ENCODE assay signal across 12 cellular contexts in the genomic region with DNA sequence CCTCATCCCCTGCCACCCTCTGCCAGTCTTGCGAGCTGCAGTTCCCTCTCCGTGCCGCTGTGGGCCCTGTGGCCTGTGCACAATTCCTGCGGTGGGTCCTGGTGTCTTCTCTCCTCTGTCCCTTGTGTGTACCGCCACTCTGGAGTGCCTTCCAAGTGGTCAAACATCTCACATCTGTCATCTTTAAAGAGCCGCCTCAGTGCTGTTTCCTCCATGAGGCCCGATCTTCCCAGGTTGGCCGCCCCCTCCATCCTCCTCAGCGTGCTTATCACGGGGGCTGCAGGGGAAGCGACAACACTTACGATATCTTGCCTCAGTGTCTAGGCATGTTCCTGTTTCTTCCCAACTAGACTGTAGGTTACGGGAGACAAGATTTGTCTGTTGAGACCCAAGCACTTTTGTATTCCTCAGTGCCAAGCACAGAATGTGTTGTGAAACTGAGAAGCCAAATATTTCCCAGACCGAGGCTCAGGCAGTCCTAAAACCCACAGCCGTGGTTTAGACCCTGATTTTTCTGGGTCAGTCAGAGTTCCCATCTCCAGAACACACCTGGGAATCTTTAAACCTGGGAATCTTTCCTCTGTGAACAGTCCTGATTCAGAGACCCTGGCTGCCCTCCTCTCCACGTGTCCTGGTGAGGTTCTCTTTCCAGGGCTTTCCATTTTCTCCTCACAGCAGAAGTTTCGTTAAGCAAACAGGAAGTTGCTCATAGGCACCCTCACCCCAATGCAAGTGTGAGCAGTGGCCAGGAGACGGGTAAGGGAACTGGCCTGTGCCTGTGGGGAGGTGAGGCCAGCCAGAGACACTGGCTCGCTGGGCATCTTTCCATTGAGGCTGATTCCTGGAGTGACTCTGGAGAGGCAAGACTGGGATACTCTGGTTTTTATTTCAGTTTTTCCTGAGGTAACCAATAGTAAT. TPM values are rescaled to one million over a fixed set of nuclear protein-coding genes. Genes with fewer than 3 reads are reported as not detected.
DNase-seq lines count a peak whose midpoint lies in the region; ATAC-seq and TF ChIP-seq lines count a peak whose summit lies in the region.
"Had no signal": no experiment of that assay in that cellular context is flagged by ENCODE, and none has a peak within 500 bp of the region (broad histone marks: within the 10 kb centered on the region; RNA-seq: fewer than 3 reads in every experiment).

No MANE protein-coding gene starts in this region.

- H3K9ac ChIP-seq in colonic mucosa (ENCODE audit: low read depth in 2 of 2, low read length in 2 of 2): no peak overlapping the region

- TF ChIP-seq CTCF in colonic mucosa (IDR thresholded peaks at IDR 0.05): no peak

- peaks cover 6% of the 10 kb centered on the region for H3K4me1 ChIP-seq in colonic mucosa

- intact Hi-C loops in colonic mucosa (cut with DNase I): no loop called here

- DNase-seq in AML-193 (lab: John Stamatoyannopoulos, UW) (peak; percentile 68 to 69), MV-4-11 (lab: John Stamatoyannopoulos, UW) (peak; percentile 87), colonic mucosa (no peak), mesenteric fat pad (ENCODE audit: low spot score) (peak; percentile 68), COR-L47 (lab: John Stamatoyannopoulos, UW) (no peak), amniotic stem cell (lab: John Stamatoyannopoulos, UW) (no peak), globus pallidus (ENCODE audit: low spot score) (no peak)
- DNase-seq: activated CD8-positive, alpha-beta memory T cell treated with anti-CD3 and anti-CD28 coated beads, Interleukin-2, amount 50 U/mL, for 48 hours; NCI-H446; stimulated activated CD4-positive, alpha-beta T cell treated with anti-CD3 and anti-CD28 coated beads, Interleukin-2, amount 100 ng/mL, for 48 hours had no signal

- no peaks in the 10 kb centered on the region for H3K9me3 ChIP-seq in colonic mucosa

- no peaks in the 10 kb centered on the region for H3K36me3 ChIP-seq in colonic mucosa

- ATAC-seq in GM18870 (IDR thresholded peaks at IDR 0.05; ENCODE audit: unreplicated experiment): no peak

- no peaks in the 10 kb centered on the region for H3K27me3 ChIP-seq in colonic mucosa

- H3K4me3 ChIP-seq in colonic mucosa: no peak overlapping the region

- H3K27ac ChIP-seq in colonic mucosa: peak overlapping the region; percentile 6

RNA-seq across cellular contexts. Expression of a gene that starts 28.8 kb away (rescaled TPM):
- total RNA-seq in colonic mucosa (not detected), mesenteric fat pad (0.35 TPM)
- total RNA-seq: natural killer cell treated with Interleukin-12 subunit alpha and Interleukin-12 subunit beta and Interleukin-15 and Interleukin-18, amount 100 ng/mL, for 72 hours had no signal

Comparison
In these comparisons a context has a peak if more than half of its experiments do, and no peak if none do; other contexts are left out.
1. DNase-seq: peak in AML-193 (2 of 2), MV-4-11 (single experiment) and mesenteric fat pad (single experiment); none in colonic mucosa (single experiment), COR-L47 (single experiment), amniotic stem cell (single experiment) and globus pallidus (single experiment).